22 cellular contexts compared by ENCODE assay signal in genomic region chr7:40428421-40428820, GRCh38.
DNase-seq lines count a peak whose midpoint lies in the region; ATAC-seq, FAIRE-seq and TF ChIP-seq lines count a peak whose summit lies in the region.
"Had no signal": no experiment of that assay in that cellular context is flagged by ENCODE, and none has a peak within 500 bp of the region (broad histone marks: within the 10 kb centered on the region; RNA-seq: fewer than 3 reads in every experiment).

No MANE protein-coding gene starts in this region.

- H3K27me3 ChIP-seq in transverse colon (no peaks in the 10 kb centered on the region), HAP-1 (ENCODE audit: low read depth) (no peaks in the 10 kb centered on the region)
- H3K27me3 ChIP-seq: BLaER1 treated with 17β-estradiol and CSF1 and Interleukin-3, amounts not matched to agents 10 nM and 100 nM had no signal

- TF ChIP-seq CTCF in mucosa of descending colon (IDR thresholded peaks at IDR 0.05) (no peak), transverse colon (IDR thresholded peaks at IDR 0.05) (no peak)

- H3K4me1 ChIP-seq in mucosa of descending colon (ENCODE audit: low read depth), result peaks cover 5% of the 10 kb centered on the region
- H3K4me1 ChIP-seq in transverse colon, result peaks cover 0 to 38% (median 5%) of the 10 kb centered on the region in 4 donors
- no peaks in the 10 kb centered on the region for H3K4me1 ChIP-seq in HAP-1
- H3K4me1 ChIP-seq: A549; BLaER1 treated with 17β-estradiol and CSF1 and Interleukin-3, amounts not matched to agents 10 nM and 100 nM; Caco-2 had no signal

- WGBS in transverse colon (ENCODE audit: low coverage in 1 of 2), 2 donors, result 10 to 38% methylated on average over 1 of the region's 1 CpG

- ATAC-seq in mucosa of descending colon, result peak; percentile 98
- ATAC-seq: A549; CD8-positive, alpha-beta T cell had no signal

- H3K9me3 ChIP-seq in mucosa of descending colon (peaks cover 9% of the 10 kb centered on the region), transverse colon (no peaks in the 10 kb centered on the region), HAP-1 (no peaks in the 10 kb centered on the region)
- H3K9me3 ChIP-seq: A549, Caco-2 had no signal

- TF ChIP-seq POLR2A in H54 (IDR thresholded peaks at IDR 0.05; ENCODE audit: low read depth, low read length) (no peak), transverse colon (IDR thresholded peaks at IDR 0.05) (no peak)

- in situ Hi-C loops in transverse colon (cut with MboI; ENCODE audit: low pct_ligation_motif_present in 1 of 4, low pct_unique_long_range_greater_than_20kb in 1 of 4, low sequenced_read_pairs in 3 of 4) (no loop called here), HAP-1 (cut with MboI; ENCODE audit: low sequenced_read_pairs) (no loop called here)

- H3K36me3 ChIP-seq in mucosa of descending colon (ENCODE audit: low read depth) (no peaks in the 10 kb centered on the region), transverse colon (no peaks in the 10 kb centered on the region), HAP-1 (replicated peaks) (no peaks in the 10 kb centered on the region)
- H3K36me3 ChIP-seq: BLaER1 treated with 17β-estradiol and CSF1 and Interleukin-3, amounts not matched to agents 10 nM and 100 nM had no signal

- intact Hi-C loops in mucosa of descending colon (cut with DNase I, micrococcal nuclease), result loop anchor here in 1 of 2 donors (10.0 kb wide), 1 partner anchor 456 kb away; no protein-coding TSS in a partner anchor
- intact Hi-C loops in transverse colon (cut with DNase I; ENCODE audit: low total_unique reads), result no loop called here

- TF ChIP-seq EP300 in transverse colon (IDR thresholded peaks at IDR 0.05; ENCODE audit: low read depth), result no peak

- FAIRE-seq in H54 (lab: Jason Lieb, UNC) (peak; percentile 72), colon (lab: Jason Lieb, UNC) (peak; percentile 95)
- FAIRE-seq: A549, D721Med, G401.6, GM12891, GM19239 had no signal

- H3K27ac ChIP-seq in transverse colon, result peak overlapping the region; percentile 34 to 58 (median 46)
- H3K27ac ChIP-seq: 22Rv1; A549; BLaER1 treated with 17β-estradiol and CSF1 and Interleukin-3, amounts not matched to agents 10 nM and 100 nM; C4-2B had no signal

- H3K4me3 ChIP-seq in mucosa of descending colon, result no peak overlapping the region
- no peak overlapping the region for H3K4me3 ChIP-seq in transverse colon
- no peak overlapping the region for H3K4me3 ChIP-seq in HAP-1
- H3K4me3 ChIP-seq: A549; BLaER1 treated with 17β-estradiol and CSF1 and Interleukin-3, amounts not matched to agents 10 nM and 100 nM had no signal

- DNase-seq in H54 (ENCODE audit: insufficient read length, low spot score), result no peak
- peak in 1 of 3 donors; percentile 71 for DNase-seq in mucosa of descending colon
- DNase-seq in transverse colon, result no peak
- DNase-seq in pons (ENCODE audit: low spot score), result no peak
- no peak for DNase-seq in HAP-1 (ENCODE audit: low spot score in 2 of 2)
- DNase-seq in stimulated activated CD4-positive, alpha-beta T cell treated with anti-CD3 and anti-CD28 coated beads, Interleukin-4, amount 100 ng/mL, for 24 hours, result no peak
- DNase-seq: AML-193; Caco-2; Calu3; CD4-positive, alpha-beta T cell; CD8-positive, alpha-beta T cell; DMS79 treated with DMSO at 0.1 percent for 48 hours; GF-D8 had no signal
